ENCODE assay signal across 18 cellular contexts in genomic region chr2:207225773-207226172, GRCh38.
DNase-seq lines count a peak whose midpoint lies in the region; ATAC-seq, FAIRE-seq and TF ChIP-seq lines count a peak whose summit lies in the region.
"Had no signal": no experiment of that assay in that cellular context is flagged by ENCODE, and none has a peak within 500 bp of the region (broad histone marks: within the 10 kb centered on the region; RNA-seq: fewer than 3 reads in every experiment).

No MANE protein-coding gene starts in this region.

- H3K4me3 ChIP-seq in muscle layer of colon (ENCODE audit: low read depth in 1 of 2, low read length in 2 of 2), result no peak overlapping the region
- H3K4me3 ChIP-seq: cardiac muscle cell, psoas muscle had no signal

- H3K27me3 ChIP-seq in muscle layer of colon (ENCODE audit: control insufficient read depth in 1 of 2, insufficient read depth in 2 of 2, low read length in 2 of 2), result no peaks in the 10 kb centered on the region
- H3K27me3 ChIP-seq: cardiac muscle cell had no signal

- H3K4me3 Mint-ChIP-seq in activated T-helper 17 cell treated with anti-CD3 and anti-CD28 coated beads, Interleukin-2, amount 50 U/mL, for 72 hours, result peak overlapping the region; percentile 59

- H3K36me3 Mint-ChIP-seq in activated T-helper 17 cell treated with anti-CD3 and anti-CD28 coated beads, Interleukin-2, amount 50 U/mL, for 72 hours (ENCODE audit: low read depth), result no peaks in the 10 kb centered on the region

- H3K36me3 ChIP-seq in muscle layer of colon (ENCODE audit: insufficient read depth, low read length), result no peaks in the 10 kb centered on the region
- H3K36me3 ChIP-seq: cardiac muscle cell had no signal

- no peak for DNase-seq in GM12891 (ENCODE audit: insufficient read length, low spot score)
- DNase-seq in anterior cingulate cortex (lab: John Stamatoyannopoulos, UW), result no peak
- no peak for DNase-seq in NCI-H82 treated with DMSO at 0.1 percent for 48 hours (lab: John Stamatoyannopoulos, UW; ENCODE audit: unreplicated experiment)
- no peak for DNase-seq in NCI-H345 (lab: John Stamatoyannopoulos, UW)
- DNase-seq: activated CD8-positive, alpha-beta memory T cell treated with anti-CD3 and anti-CD28 coated beads for 24 hours; AML-193; effector CD8-positive, alpha-beta T cell; GF-D8; NCI-H2029 treated with DMSO at 0.1 percent for 48 hours; NCI-H524; psoas muscle; substantia nigra had no signal

- peak overlapping the region; percentile 83 for H3K27ac Mint-ChIP-seq in activated T-helper 17 cell treated with anti-CD3 and anti-CD28 coated beads, Interleukin-2, amount 50 U/mL, for 72 hours

- peak; percentile 71 for FAIRE-seq in GM12891 (lab: Jason Lieb, UNC)

- peak; percentile 49 for ATAC-seq in GM18511 (IDR thresholded peaks at IDR 0.05; ENCODE audit: unreplicated experiment)
- ATAC-seq in activated T-helper 17 cell treated with anti-CD3 and anti-CD28 coated beads, Interleukin-2, amount 50 U/mL, for 72 hours (replicated peaks), result no peak
- ATAC-seq in HG03457 (IDR thresholded peaks at IDR 0.05; ENCODE audit: unreplicated experiment), result no peak
- ATAC-seq: left lobe of liver, psoas muscle had no signal

- TF ChIP-seq POLR2A in GM12891 (IDR thresholded peaks at IDR 0.05; ENCODE audit: low read depth, low read length), result no peak

- H3K4me1 Mint-ChIP-seq in activated T-helper 17 cell treated with anti-CD3 and anti-CD28 coated beads, Interleukin-2, amount 50 U/mL, for 72 hours, result peaks cover 28% of the 10 kb centered on the region

- H3K9me3 Mint-ChIP-seq in activated T-helper 17 cell treated with anti-CD3 and anti-CD28 coated beads, Interleukin-2, amount 50 U/mL, for 72 hours, result no peaks in the 10 kb centered on the region

- H3K4me1 ChIP-seq in muscle layer of colon (ENCODE audit: insufficient read depth, low read length), result peaks cover 45% of the 10 kb centered on the region

- no peak overlapping the region for H3K9ac ChIP-seq in muscle layer of colon (ENCODE audit: low read length)

- H3K27me3 Mint-ChIP-seq in activated T-helper 17 cell treated with anti-CD3 and anti-CD28 coated beads, Interleukin-2, amount 50 U/mL, for 72 hours, result peaks cover 8% of the 10 kb centered on the region

- H3K27ac ChIP-seq in muscle layer of colon (ENCODE audit: low read depth, low read length), result peak overlapping the region; percentile 3
- H3K27ac ChIP-seq: cardiac muscle cell, psoas muscle had no signal

- H3K9me3 ChIP-seq in muscle layer of colon (ENCODE audit: low read length), result no peaks in the 10 kb centered on the region
- H3K9me3 ChIP-seq: psoas muscle had no signal

TF ChIP-seq in GM12891, 5 proteins besides CTCF, POLR2A, EP300 and RAD21:
- TF ChIP-seq POU2F2 (IDR thresholded peaks at IDR 0.05; ENCODE audit: low read depth, low read length), result no peak
- no peak for TF ChIP-seq POLR2AphosphoS5 (IDR thresholded peaks at IDR 0.05; ENCODE audit: low read depth, low read length)
- TF ChIP-seq TAF1 (IDR thresholded peaks at IDR 0.05; ENCODE audit: low read depth, low read length), result no peak
- TF ChIP-seq SPI1 (IDR thresholded peaks at IDR 0.05; ENCODE audit: low read depth, low read length), result no peak
- no peak for TF ChIP-seq PAX5 (IDR thresholded peaks at IDR 0.05; ENCODE audit: insufficient read depth, low read length, severe bottlenecking)
